In genomic region chr4:80202784-80203553, GRCh38 we compare ENCODE assay signal across 1 cellular context.
TF ChIP-seq lines count a peak whose summit lies in the region.

No MANE protein-coding gene starts in this region.

TF ChIP-seq in HepG2, 621 proteins besides CTCF, POLR2A, EP300 and RAD21 (continued from another document):
- TF ChIP-seq, protein P1, sequence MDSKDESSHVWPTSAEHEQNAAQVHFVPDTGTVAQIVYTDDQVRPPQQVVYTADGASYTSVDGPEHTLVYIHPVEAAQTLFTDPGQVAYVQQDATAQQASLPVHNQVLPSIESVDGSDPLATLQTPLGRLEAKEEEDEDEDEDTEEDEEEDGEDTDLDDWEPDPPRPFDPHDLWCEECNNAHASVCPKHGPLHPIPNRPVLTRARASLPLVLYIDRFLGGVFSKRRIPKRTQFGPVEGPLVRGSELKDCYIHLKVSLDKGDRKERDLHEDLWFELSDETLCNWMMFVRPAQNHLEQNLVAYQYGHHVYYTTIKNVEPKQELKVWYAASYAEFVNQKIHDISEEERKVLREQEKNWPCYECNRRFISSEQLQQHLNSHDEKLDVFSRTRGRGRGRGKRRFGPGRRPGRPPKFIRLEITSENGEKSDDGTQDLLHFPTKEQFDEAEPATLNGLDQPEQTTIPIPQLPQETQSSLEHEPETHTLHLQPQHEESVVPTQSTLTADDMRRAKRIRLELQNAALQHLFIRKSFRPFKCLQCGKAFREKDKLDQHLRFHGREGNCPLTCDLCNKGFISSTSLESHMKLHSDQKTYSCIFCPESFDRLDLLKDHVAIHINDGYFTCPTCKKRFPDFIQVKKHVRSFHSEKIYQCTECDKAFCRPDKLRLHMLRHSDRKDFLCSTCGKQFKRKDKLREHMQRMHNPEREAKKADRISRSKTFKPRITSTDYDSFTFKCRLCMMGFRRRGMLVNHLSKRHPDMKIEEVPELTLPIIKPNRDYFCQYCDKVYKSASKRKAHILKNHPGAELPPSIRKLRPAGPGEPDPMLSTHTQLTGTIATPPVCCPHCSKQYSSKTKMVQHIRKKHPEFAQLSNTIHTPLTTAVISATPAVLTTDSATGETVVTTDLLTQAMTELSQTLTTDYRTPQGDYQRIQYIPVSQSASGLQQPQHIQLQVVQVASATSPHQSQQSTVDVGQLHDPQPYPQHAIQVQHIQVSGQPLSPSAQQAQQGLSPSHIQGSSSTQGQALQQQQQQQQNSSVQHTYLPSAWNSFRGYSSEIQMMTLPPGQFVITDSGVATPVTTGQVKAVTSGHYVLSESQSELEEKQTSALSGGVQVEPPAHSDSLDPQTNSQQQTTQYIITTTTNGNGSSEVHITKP (CRISPR knock-in tag; IDR thresholded peaks at IDR 0.05; ENCODE audit: low read depth): no peak
- no peak for TF ChIP-seq ZNF234 (CRISPR knock-in tag; conservative IDR thresholded peaks at IDR 0.05)
- no peak for TF ChIP-seq NFATC3 (CRISPR knock-in tag; IDR thresholded peaks at IDR 0.05)
- no peak for TF ChIP-seq ZNF749 (CRISPR knock-in tag; IDR thresholded peaks at IDR 0.05; ENCODE audit: borderline replicate concordance)
- TF ChIP-seq MYNN (CRISPR knock-in tag; IDR thresholded peaks at IDR 0.05; ENCODE audit: low read depth): no peak
- no peak for TF ChIP-seq PCBP1 (IDR thresholded peaks at IDR 0.05; ENCODE audit: borderline replicate concordance, low read depth, low read length)
- no peak for TF ChIP-seq THYN1 (CRISPR knock-in tag; IDR thresholded peaks at IDR 0.05; ENCODE audit: borderline replicate concordance, low read depth)
- no peak for TF ChIP-seq MTF1 (CRISPR knock-in tag; IDR thresholded peaks at IDR 0.05)
- no peak for TF ChIP-seq ZNF3 (CRISPR knock-in tag; IDR thresholded peaks at IDR 0.05)
- TF ChIP-seq BRCA1 (CRISPR knock-in tag; IDR thresholded peaks at IDR 0.05): no peak
- TF ChIP-seq, protein P2, sequence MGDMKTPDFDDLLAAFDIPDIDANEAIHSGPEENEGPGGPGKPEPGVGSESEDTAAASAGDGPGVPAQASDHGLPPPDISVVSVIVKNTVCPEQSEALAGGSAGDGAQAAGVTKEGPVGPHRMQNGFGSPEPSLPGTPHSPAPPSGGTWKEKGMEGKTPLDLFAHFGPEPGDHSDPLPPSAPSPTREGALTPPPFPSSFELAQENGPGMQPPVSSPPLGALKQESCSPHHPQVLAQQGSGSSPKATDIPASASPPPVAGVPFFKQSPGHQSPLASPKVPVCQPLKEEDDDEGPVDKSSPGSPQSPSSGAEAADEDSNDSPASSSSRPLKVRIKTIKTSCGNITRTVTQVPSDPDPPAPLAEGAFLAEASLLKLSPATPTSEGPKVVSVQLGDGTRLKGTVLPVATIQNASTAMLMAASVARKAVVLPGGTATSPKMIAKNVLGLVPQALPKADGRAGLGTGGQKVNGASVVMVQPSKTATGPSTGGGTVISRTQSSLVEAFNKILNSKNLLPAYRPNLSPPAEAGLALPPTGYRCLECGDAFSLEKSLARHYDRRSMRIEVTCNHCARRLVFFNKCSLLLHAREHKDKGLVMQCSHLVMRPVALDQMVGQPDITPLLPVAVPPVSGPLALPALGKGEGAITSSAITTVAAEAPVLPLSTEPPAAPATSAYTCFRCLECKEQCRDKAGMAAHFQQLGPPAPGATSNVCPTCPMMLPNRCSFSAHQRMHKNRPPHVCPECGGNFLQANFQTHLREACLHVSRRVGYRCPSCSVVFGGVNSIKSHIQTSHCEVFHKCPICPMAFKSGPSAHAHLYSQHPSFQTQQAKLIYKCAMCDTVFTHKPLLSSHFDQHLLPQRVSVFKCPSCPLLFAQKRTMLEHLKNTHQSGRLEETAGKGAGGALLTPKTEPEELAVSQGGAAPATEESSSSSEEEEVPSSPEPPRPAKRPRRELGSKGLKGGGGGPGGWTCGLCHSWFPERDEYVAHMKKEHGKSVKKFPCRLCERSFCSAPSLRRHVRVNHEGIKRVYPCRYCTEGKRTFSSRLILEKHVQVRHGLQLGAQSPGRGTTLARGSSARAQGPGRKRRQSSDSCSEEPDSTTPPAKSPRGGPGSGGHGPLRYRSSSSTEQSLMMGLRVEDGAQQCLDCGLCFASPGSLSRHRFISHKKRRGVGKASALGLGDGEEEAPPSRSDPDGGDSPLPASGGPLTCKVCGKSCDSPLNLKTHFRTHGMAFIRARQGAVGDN (CRISPR knock-in tag; IDR thresholded peaks at IDR 0.05): no peak
- no peak for TF ChIP-seq ETV5 (CRISPR knock-in tag; IDR thresholded peaks at IDR 0.05; ENCODE audit: borderline replicate concordance)
- no peak for TF ChIP-seq ZNF510 (CRISPR knock-in tag; IDR thresholded peaks at IDR 0.05; ENCODE audit: low read depth)
- no peak for TF ChIP-seq ZSCAN31 (CRISPR knock-in tag; IDR thresholded peaks at IDR 0.05; ENCODE audit: low read depth)
- TF ChIP-seq ZNF839 (CRISPR knock-in tag; IDR thresholded peaks at IDR 0.05; ENCODE audit: borderline replicate concordance): no peak
- TF ChIP-seq ZNF441 (CRISPR knock-in tag; IDR thresholded peaks at IDR 0.05; ENCODE audit: borderline replicate concordance): no peak
- TF ChIP-seq SIX4 (CRISPR knock-in tag; IDR thresholded peaks at IDR 0.05): no peak
- TF ChIP-seq SALL1 (CRISPR knock-in tag; IDR thresholded peaks at IDR 0.05): no peak
